ENCODE assay signal across 1 cellular context in the genomic region with DNA sequence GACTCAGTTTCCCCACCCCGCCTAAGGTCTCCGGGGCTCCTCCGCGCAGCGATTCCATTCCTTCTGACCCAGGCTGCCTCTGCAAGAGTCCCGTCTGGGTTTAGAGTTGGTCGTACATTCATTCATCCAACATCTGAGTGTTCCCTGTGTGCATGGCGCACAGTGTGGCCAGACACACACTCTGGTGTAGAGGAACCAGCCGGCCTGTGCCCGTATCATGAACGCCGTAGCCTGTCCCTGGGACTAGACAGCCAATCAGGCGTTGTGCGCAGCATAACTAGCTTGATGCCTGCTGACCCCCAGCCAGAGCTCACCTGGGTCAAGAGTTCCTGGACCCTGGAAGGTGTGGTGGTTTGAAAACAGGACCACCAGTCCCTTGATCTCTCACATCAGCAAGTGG.
TF ChIP-seq lines count a peak whose summit lies in the region.

No MANE protein-coding gene starts in this region.

TF ChIP-seq in HCT116, 20 proteins besides CTCF, POLR2A, EP300 and RAD21 (continued from another document):
- TF ChIP-seq, protein P1, sequence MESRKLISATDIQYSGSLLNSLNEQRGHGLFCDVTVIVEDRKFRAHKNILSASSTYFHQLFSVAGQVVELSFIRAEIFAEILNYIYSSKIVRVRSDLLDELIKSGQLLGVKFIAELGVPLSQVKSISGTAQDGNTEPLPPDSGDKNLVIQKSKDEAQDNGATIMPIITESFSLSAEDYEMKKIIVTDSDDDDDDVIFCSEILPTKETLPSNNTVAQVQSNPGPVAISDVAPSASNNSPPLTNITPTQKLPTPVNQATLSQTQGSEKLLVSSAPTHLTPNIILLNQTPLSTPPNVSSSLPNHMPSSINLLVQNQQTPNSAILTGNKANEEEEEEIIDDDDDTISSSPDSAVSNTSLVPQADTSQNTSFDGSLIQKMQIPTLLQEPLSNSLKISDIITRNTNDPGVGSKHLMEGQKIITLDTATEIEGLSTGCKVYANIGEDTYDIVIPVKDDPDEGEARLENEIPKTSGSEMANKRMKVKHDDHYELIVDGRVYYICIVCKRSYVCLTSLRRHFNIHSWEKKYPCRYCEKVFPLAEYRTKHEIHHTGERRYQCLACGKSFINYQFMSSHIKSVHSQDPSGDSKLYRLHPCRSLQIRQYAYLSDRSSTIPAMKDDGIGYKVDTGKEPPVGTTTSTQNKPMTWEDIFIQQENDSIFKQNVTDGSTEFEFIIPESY (IDR thresholded peaks at IDR 0.05; ENCODE audit: extremely low read depth, insufficient replicate concordance, low read length), result no peak
- TF ChIP-seq ZNF274 (IDR thresholded peaks at IDR 0.05; ENCODE audit: low read depth, low read length) (no peak), JUND (IDR thresholded peaks at IDR 0.05) (no peak), SRF (IDR thresholded peaks at IDR 0.05; ENCODE audit: low read depth) (no peak), ELF1 (IDR thresholded peaks at IDR 0.05; ENCODE audit: borderline replicate concordance, low read depth) (no peak), EGR1 (IDR thresholded peaks at IDR 0.05; ENCODE audit: low read depth) (no peak), YY1 (IDR thresholded peaks at IDR 0.05; ENCODE audit: extremely low read depth, insufficient replicate concordance, low read depth, low read length) (no peak), ZFX (IDR thresholded peaks at IDR 0.05) (no peak), SP1 (IDR thresholded peaks at IDR 0.05; ENCODE audit: low read depth) (no peak), EZH2 (IDR thresholded peaks at IDR 0.05) (no peak)
